In genomic region chr1:25692560-25692959, GRCh38 we compare ENCODE assay signal across 7 cellular contexts.
A peak's percentile ranks its signal among the peaks of the same experiment; 100 is the strongest.
DNase-seq lines count a peak whose midpoint lies in the region; ATAC-seq and TF ChIP-seq lines count a peak whose summit lies in the region.

No MANE protein-coding gene starts in this region.

- peaks cover 15% of the 10 kb centered on the region for H3K27me3 Mint-ChIP-seq in activated naive CD4-positive, alpha-beta T cell treated with anti-CD3 and anti-CD28 coated beads, Interleukin-2, amount 10 ng/mL, durations not matched to agents 7 days and 5 days
- H3K27me3 Mint-ChIP-seq in naive B cell: peaks cover 0 to 4% (median 0%) of the 10 kb centered on the region in 3 donors

- CTCF ChIA-PET in GM10248 (lab: Yijun Ruan, JAX): interaction anchor here (0.8 to 1.6 kb wide), 5 partner anchors 12 to 93 kb away, joined by 3 to 4 read pairs (median 3); no protein-coding TSS in a partner anchor
- CTCF ChIA-PET in IMR-90 (lab: Yijun Ruan, JAX): interaction anchor here (1.0 kb wide), 2 partner anchors 11 to 22 kb away, joined by 3 read pairs; no protein-coding TSS in a partner anchor
- CTCF ChIA-PET in activated naive CD4-positive, alpha-beta T cell treated with anti-CD3 and anti-CD28 coated beads, Interleukin-2, amount 10 ng/mL, durations not matched to agents 7 days and 5 days (lab: Charles Lee): interaction anchor here (0.9 to 2.4 kb wide), 4 partner anchors 13 to 86 kb away, joined by 3 to 9 read pairs (median 4); no protein-coding TSS in a partner anchor

- TF ChIP-seq CTCF in GM10248 (IDR thresholded peaks at IDR 0.05; ENCODE audit: control extremely low read depth, extremely low read depth, low read depth, missing control alignments) (peak; percentile 46), IMR-90 (conservative IDR thresholded peaks at IDR 0.05; ENCODE audit: low read depth, low read length) (peak; percentile 33)

- intact Hi-C loops in IMR-90 (cut with micrococcal nuclease): no loop called here

- H3K4me1 ChIP-seq in IMR-90 (ENCODE audit: control insufficient read depth, insufficient read depth, low read length): peaks cover 29% of the 10 kb centered on the region

- POLR2A ChIA-PET in GM10248 (lab: Yijun Ruan, JAX): no interaction called here
- POLR2A ChIA-PET in IMR-90 (lab: Charles Lee; ENCODE audit: unreplicated experiment): no interaction called here

- 0 out of 2 replicates have a peak overlapping the region, but pooled peaks have one; percentile 9 for H3K18ac ChIP-seq in IMR-90 (ENCODE audit: low read depth, low read length)

- H3K14ac ChIP-seq in IMR-90 (replicated peaks; ENCODE audit: low read depth, low read length): no peak overlapping the region

- H3K4me3 Mint-ChIP-seq in activated naive CD4-positive, alpha-beta T cell treated with anti-CD3 and anti-CD28 coated beads, Interleukin-2, amount 10 ng/mL, durations not matched to agents 7 days and 5 days: no peak overlapping the region
- H3K4me3 Mint-ChIP-seq in naive B cell: no peak overlapping the region

- H3K56ac ChIP-seq in IMR-90 (ENCODE audit: extremely low read depth, insufficient read depth, low read length): no peak overlapping the region

- H4K8ac ChIP-seq in IMR-90 (ENCODE audit: low read depth in 2 of 2, low read length in 2 of 2): 0 out of 4 replicates have a peak overlapping the region, but pooled peaks of 1 of the 2 experiments have one; percentile 1

- no peaks in the 10 kb centered on the region for H3K27me3 ChIP-seq in IMR-90 (ENCODE audit: control insufficient read depth, insufficient read depth, low read length)

- no peak overlapping the region for H3K4me2 ChIP-seq in IMR-90 (ENCODE audit: low read depth, low read length)

- H2AK5ac ChIP-seq in IMR-90 (ENCODE audit: low read depth, low read length): no peak overlapping the region; the same call in 1 of the 2 replicates

- H3K9ac ChIP-seq in IMR-90 (ENCODE audit: low read depth, low read length): no peak overlapping the region

- no peak overlapping the region for H3K27ac Mint-ChIP-seq in activated naive CD4-positive, alpha-beta T cell treated with anti-CD3 and anti-CD28 coated beads, Interleukin-2, amount 10 ng/mL, durations not matched to agents 7 days and 5 days
- no peak overlapping the region for H3K27ac Mint-ChIP-seq in naive B cell

- peaks cover 23% of the 10 kb centered on the region for H3K36me3 Mint-ChIP-seq in activated naive CD4-positive, alpha-beta T cell treated with anti-CD3 and anti-CD28 coated beads, Interleukin-2, amount 10 ng/mL, durations not matched to agents 7 days and 5 days
- no peaks in the 10 kb centered on the region for H3K36me3 Mint-ChIP-seq in naive B cell

- no peak for TF ChIP-seq POLR2A in IMR-90 (IDR thresholded peaks at IDR 0.05; ENCODE audit: low read depth, low read length)

- no peak for ATAC-seq in IMR-90 (ENCODE audit: low read depth)
- peak in 1 of 2 donors; percentile 53 for ATAC-seq in naive B cell (ENCODE audit: low read depth in 2 of 2)
- ATAC-seq in GM21786 (IDR thresholded peaks at IDR 0.05; ENCODE audit: unreplicated experiment): no peak
- no peak for ATAC-seq in HG02938 (IDR thresholded peaks at IDR 0.05; ENCODE audit: unreplicated experiment)

- no peak overlapping the region for H2AFZ ChIP-seq in IMR-90 (replicated peaks; ENCODE audit: low read length, poor library complexity)

- no peaks in the 10 kb centered on the region for H3K9me3 ChIP-seq in IMR-90 (ENCODE audit: control insufficient read depth, insufficient read depth, low read length)

- DNase-seq in GM10248 (ENCODE audit: extremely low spot score) (peak; percentile 50), IMR-90 (no peak), naive B cell (peak; percentile 4), hepatic stellate cell (ENCODE audit: low spot score) (no peak)
- DNase-seq in activated naive CD4-positive, alpha-beta T cell treated with anti-CD3 and anti-CD28 coated beads, Interleukin-2, amount 10 ng/mL, durations not matched to agents 7 days and 5 days: peak; percentile 35

- H2BK5ac ChIP-seq in IMR-90 (ENCODE audit: low read depth, low read length, poor library complexity, severe bottlenecking): no peak overlapping the region

- peak overlapping the region; percentile 24; the same call in 1 of the 2 replicates for H3K4ac ChIP-seq in IMR-90 (ENCODE audit: low read depth, low read length)

- H3K27ac ChIP-seq in IMR-90 (ENCODE audit: insufficient read depth, low read length): no peak overlapping the region

- peaks cover 0 to 15% of the 10 kb centered on the region in 2 experiments; a peak in 2 of 4 replicates for H3K79me1 ChIP-seq in IMR-90 (ENCODE audit: low read depth in 1 of 2, low read length in 2 of 2)

- TF ChIP-seq RAD21 in IMR-90 (IDR thresholded peaks at IDR 0.05; ENCODE audit: low read length): peak; percentile 41

- no peak overlapping the region for H4K5ac ChIP-seq in IMR-90 (ENCODE audit: low read depth, low read length)

- peak overlapping the region; percentile 35; the same call in 1 of the 2 replicates for H2BK120ac ChIP-seq in IMR-90 (ENCODE audit: low read depth, low read length)

- H2BK15ac ChIP-seq in IMR-90 (ENCODE audit: low read depth, low read length): 0 out of 3 replicates have a peak overlapping the region, but pooled peaks have one; percentile 10

- BruUV-seq in IMR-90 (replicated peaks; lab: Mats Ljungman, UMichigan): no TSS peak

- H3K23ac ChIP-seq in IMR-90 (ENCODE audit: low read depth, low read length): no peak overlapping the region

- peak overlapping the region; percentile 8 for H4K91ac ChIP-seq in IMR-90 (ENCODE audit: insufficient read depth, low read depth, low read length)

- no peaks in the 10 kb centered on the region for H4K20me1 ChIP-seq in IMR-90 (ENCODE audit: insufficient read depth, low read length)

- dilution Hi-C loops in IMR-90 (cut with HindIII; ENCODE audit: low sequenced_read_pairs, unreplicated experiment): no loop called here

- peaks cover 47% of the 10 kb centered on the region for H3K4me1 Mint-ChIP-seq in activated naive CD4-positive, alpha-beta T cell treated with anti-CD3 and anti-CD28 coated beads, Interleukin-2, amount 10 ng/mL, durations not matched to agents 7 days and 5 days
- no peaks in the 10 kb centered on the region for H3K4me1 Mint-ChIP-seq in naive B cell

- peaks cover 19% of the 10 kb centered on the region for H3K9me1 ChIP-seq in IMR-90 (ENCODE audit: insufficient read depth, low read length)

- H2AK9ac ChIP-seq in IMR-90 (replicated peaks; ENCODE audit: low read depth, low read length, poor library complexity): peak overlapping the region; percentile 6

- no peaks in the 10 kb centered on the region for H3K9me3 Mint-ChIP-seq in activated naive CD4-positive, alpha-beta T cell treated with anti-CD3 and anti-CD28 coated beads, Interleukin-2, amount 10 ng/mL, durations not matched to agents 7 days and 5 days
- no peaks in the 10 kb centered on the region for H3K9me3 Mint-ChIP-seq in naive B cell

- in situ Hi-C loops in IMR-90 (cut with MboI; ENCODE audit: low sequenced_read_pairs): no loop called here

- 43% methylated on average over 2 of the region's 6 CpGs; no CpG with 5 or more reads in 1 of the 2 experiments for WGBS in IMR-90 (ENCODE audit: extremely low coverage in 2 of 2, insufficient read length in 1 of 2), 2 experiments

- H3K36me3 ChIP-seq in IMR-90 (ENCODE audit: control insufficient read depth, insufficient read depth, low read length): no peaks in the 10 kb centered on the region

- H2BK20ac ChIP-seq in IMR-90 (ENCODE audit: low read depth, low read length): peak overlapping the region; percentile 51

- no peak overlapping the region for H3K4me3 ChIP-seq in IMR-90 (ENCODE audit: insufficient read depth, low read depth, low read length)

TF ChIP-seq in IMR-90, 13 proteins besides CTCF, POLR2A, EP300 and RAD21:
- TF ChIP-seq CEBPB (IDR thresholded peaks at IDR 0.05; ENCODE audit: low read depth, low read length) (no peak), FOS (IDR thresholded peaks at IDR 0.05; ENCODE audit: low read depth, low read length) (no peak), MXI1 (IDR thresholded peaks at IDR 0.05; ENCODE audit: borderline replicate concordance, low read depth, low read length) (no peak), RFX5 (IDR thresholded peaks at IDR 0.05; ENCODE audit: low read depth, low read length) (no peak), NFE2L2 (IDR thresholded peaks at IDR 0.05; ENCODE audit: low read depth, low read length) (no peak), MAZ (IDR thresholded peaks at IDR 0.05; ENCODE audit: borderline replicate concordance, low read depth, low read length) (no peak), CHD1 (IDR thresholded peaks at IDR 0.05; ENCODE audit: low read depth, low read length) (no peak), SMC3 (IDR thresholded peaks at IDR 0.05; ENCODE audit: low read depth, low read length) (no peak)
TF ChIP-seq in IMR-90: peak in this region for 0.

Comparison
In these comparisons a context has a peak if more than half of its experiments do, and no peak if none do; other contexts are left out.
1. DNase-seq: peak in GM10248 (single experiment), activated naive CD4-positive, alpha-beta T cell treated with anti-CD3 and anti-CD28 coated beads, Interleukin-2, amount 10 ng/mL, durations not matched to agents 7 days and 5 days (single experiment) and naive B cell (single experiment); none in IMR-90 (single experiment) and hepatic stellate cell (single experiment).